21 cellular contexts compared by ENCODE assay signal in genomic region chr9:137836831-137837241, GRCh38. TPM values are rescaled to one million over a fixed set of nuclear protein-coding genes. Genes with fewer than 3 reads are reported as not detected.
A peak's percentile ranks its signal among the peaks of the same experiment; 100 is the strongest.
DNase-seq lines count a peak whose midpoint lies in the region; ATAC-seq and TF ChIP-seq lines count a peak whose summit lies in the region.
"Had no signal": no experiment of that assay in that cellular context is flagged by ENCODE, and none has a peak within 500 bp of the region (broad histone marks: within the 10 kb centered on the region; RNA-seq: fewer than 3 reads in every experiment).

No MANE protein-coding gene starts in this region.

- in situ Hi-C loops in GM13977 (cut with MboI; ENCODE audit: low pct_unique_long_range_greater_than_20kb, low sequenced_read_pairs, unreplicated experiment) = no loop called here

- no peak overlapping the region for H3K27ac ChIP-seq in foreskin keratinocyte
- H3K27ac ChIP-seq: 22Rv1, cardiac muscle cell, dorsolateral prefrontal cortex, gastrocnemius medialis, skin epidermis had no signal

- TF ChIP-seq CTCF in foreskin keratinocyte (conservative IDR thresholded peaks at IDR 0.05) (peak; percentile 4), GM13977 (IDR thresholded peaks at IDR 0.05; ENCODE audit: extremely low read depth, insufficient read depth, missing control alignments) (no peak)

- H3K27me3 ChIP-seq in foreskin keratinocyte = no peaks in the 10 kb centered on the region
- H3K27me3 ChIP-seq: cardiac muscle cell, dorsolateral prefrontal cortex, gastrocnemius medialis had no signal

- intact Hi-C loops in posterior vena cava (cut with DNase I) = no loop called here

- DNase-seq in NCI-H1436 (lab: John Stamatoyannopoulos, UW) (peak; percentile 42), NCI-H1436 treated with DMSO at 0.1 percent for 48 hours (lab: John Stamatoyannopoulos, UW) (no peak), NCI-H2171 treated with DMSO at 0.1 percent for 48 hours (lab: John Stamatoyannopoulos, UW) (peak; percentile 89), foreskin keratinocyte (no peak), GM13977 (ENCODE audit: low spot score) (no peak), posterior vena cava (ENCODE audit: low spot score) (no peak)
- DNase-seq in stimulated activated naive CD8-positive, alpha-beta T cell treated with anti-CD3 and anti-CD28 coated beads, Interleukin-15, Interleukin-2, amounts not matched to agents 100 U/mL and 50 U/mL, for 24 hours = no peak
- DNase-seq: activated CD4-positive, alpha-beta T cell treated with anti-CD3 and anti-CD28 coated beads, Interleukin-2, amount 50 U/mL, for 4 hours; activated gamma-delta T cell; Calu3; dorsolateral prefrontal cortex; erythroblast; gastrocnemius medialis; NCI-H1105; T-helper 1 cell had no signal

- no peaks in the 10 kb centered on the region for H3K4me1 ChIP-seq in foreskin keratinocyte
- H3K4me1 ChIP-seq: gastrocnemius medialis had no signal

- no peak for ATAC-seq in foreskin keratinocyte
- ATAC-seq in stimulated activated naive CD8-positive, alpha-beta T cell treated with anti-CD3 and anti-CD28 coated beads, Interleukin-15, Interleukin-2, amounts not matched to agents 100 U/mL and 50 U/mL, for 24 hours = peak; percentile 6
- ATAC-seq in activated CD4-positive, CD25-positive, alpha-beta regulatory T cell treated with anti-CD3 and anti-CD28 coated beads, Interleukin-2, amount 50 U/mL, for 24 hours = no peak
- ATAC-seq: gastrocnemius medialis; natural killer cell treated with Interleukin-12 subunit alpha and Interleukin-12 subunit beta and Interleukin-15 and Interleukin-18, amount 100 ng/mL, for 72 hours had no signal

RNA-seq across cellular contexts. Expression of gene CACNA1B, which starts 40.7 kb away (rescaled TPM):
- 0.03 and 0.04 TPM in 2 replicates for total RNA-seq in foreskin keratinocyte
- under 0.01 TPM in 1 of 2 replicates, not detected in the other for polyA plus RNA-seq in foreskin keratinocyte
- under 1 TPM; 0.09 to 0.10 TPM for total RNA-seq in posterior vena cava
- total RNA-seq: Calu3, HT-29 had no signal

Comparison
In these comparisons a context has a peak if more than half of its experiments do, and no peak if none do; other contexts are left out.
1. DNase-seq: peak in NCI-H1436 (single experiment) and NCI-H2171 treated with DMSO at 0.1 percent for 48 hours (single experiment); none in NCI-H1436 treated with DMSO at 0.1 percent for 48 hours (single experiment), foreskin keratinocyte (0 of 2), stimulated activated naive CD8-positive, alpha-beta T cell treated with anti-CD3 and anti-CD28 coated beads, Interleukin-15, Interleukin-2, amounts not matched to agents 100 U/mL and 50 U/mL, for 24 hours (single experiment), GM13977 (single experiment) and posterior vena cava (single experiment).